In the genomic region with DNA sequence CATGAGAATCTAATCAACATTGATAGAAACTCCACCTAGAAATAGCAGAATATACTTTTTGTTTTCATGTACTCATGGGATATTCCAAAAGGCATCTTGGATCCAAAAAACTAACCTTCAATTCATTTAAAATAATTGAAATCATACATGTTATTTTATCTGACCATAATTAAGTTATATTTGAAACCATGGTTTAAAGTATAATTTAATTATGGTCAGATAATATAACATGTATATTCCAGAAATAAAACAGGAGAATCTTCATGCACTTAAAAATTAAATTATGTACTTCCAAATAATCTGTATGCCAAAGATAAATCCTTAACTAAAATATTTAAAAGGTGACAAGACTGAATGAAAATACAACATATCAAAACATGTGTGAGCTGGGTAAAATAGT, we compare ENCODE assay signal across 2 cellular contexts.
TF ChIP-seq lines count a peak whose summit lies in the region.

No MANE protein-coding gene starts in this region.

TF ChIP-seq in SK-N-SH treated with all-trans-retinoic acid at 6 μM for 48 hours, 23 proteins besides CTCF, POLR2A, EP300 and RAD21 (continued from another document):
- TF ChIP-seq, protein P1, sequence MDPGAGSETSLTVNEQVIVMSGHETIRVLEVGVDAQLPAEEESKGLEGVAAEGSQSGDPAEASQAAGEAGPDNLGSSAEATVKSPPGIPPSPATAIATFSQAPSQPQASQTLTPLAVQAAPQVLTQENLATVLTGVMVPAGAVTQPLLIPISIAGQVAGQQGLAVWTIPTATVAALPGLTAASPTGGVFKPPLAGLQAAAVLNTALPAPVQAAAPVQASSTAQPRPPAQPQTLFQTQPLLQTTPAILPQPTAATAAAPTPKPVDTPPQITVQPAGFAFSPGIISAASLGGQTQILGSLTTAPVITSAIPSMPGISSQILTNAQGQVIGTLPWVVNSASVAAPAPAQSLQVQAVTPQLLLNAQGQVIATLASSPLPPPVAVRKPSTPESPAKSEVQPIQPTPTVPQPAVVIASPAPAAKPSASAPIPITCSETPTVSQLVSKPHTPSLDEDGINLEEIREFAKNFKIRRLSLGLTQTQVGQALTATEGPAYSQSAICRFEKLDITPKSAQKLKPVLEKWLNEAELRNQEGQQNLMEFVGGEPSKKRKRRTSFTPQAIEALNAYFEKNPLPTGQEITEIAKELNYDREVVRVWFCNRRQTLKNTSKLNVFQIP (CRISPR knock-in tag; IDR thresholded peaks at IDR 0.05; ENCODE audit: borderline replicate concordance, low read depth), result no peak
- TF ChIP-seq BACH2 (CRISPR knock-in tag; IDR thresholded peaks at IDR 0.05; ENCODE audit: borderline replicate concordance) (no peak), ZNF70 (CRISPR knock-in tag; IDR thresholded peaks at IDR 0.05) (no peak)

TF ChIP-seq in SK-N-SH, 30 proteins besides CTCF, POLR2A, EP300 and RAD21 (continued from another document):
- TF ChIP-seq, protein P2, sequence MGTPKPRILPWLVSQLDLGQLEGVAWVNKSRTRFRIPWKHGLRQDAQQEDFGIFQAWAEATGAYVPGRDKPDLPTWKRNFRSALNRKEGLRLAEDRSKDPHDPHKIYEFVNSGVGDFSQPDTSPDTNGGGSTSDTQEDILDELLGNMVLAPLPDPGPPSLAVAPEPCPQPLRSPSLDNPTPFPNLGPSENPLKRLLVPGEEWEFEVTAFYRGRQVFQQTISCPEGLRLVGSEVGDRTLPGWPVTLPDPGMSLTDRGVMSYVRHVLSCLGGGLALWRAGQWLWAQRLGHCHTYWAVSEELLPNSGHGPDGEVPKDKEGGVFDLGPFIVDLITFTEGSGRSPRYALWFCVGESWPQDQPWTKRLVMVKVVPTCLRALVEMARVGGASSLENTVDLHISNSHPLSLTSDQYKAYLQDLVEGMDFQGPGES (IDR thresholded peaks at IDR 0.05; ENCODE audit: low read depth, low read length), result no peak
- TF ChIP-seq SIN3A (IDR thresholded peaks at IDR 0.05; ENCODE audit: borderline replicate concordance, low read depth, low read length), result no peak
- TF ChIP-seq, protein P3, sequence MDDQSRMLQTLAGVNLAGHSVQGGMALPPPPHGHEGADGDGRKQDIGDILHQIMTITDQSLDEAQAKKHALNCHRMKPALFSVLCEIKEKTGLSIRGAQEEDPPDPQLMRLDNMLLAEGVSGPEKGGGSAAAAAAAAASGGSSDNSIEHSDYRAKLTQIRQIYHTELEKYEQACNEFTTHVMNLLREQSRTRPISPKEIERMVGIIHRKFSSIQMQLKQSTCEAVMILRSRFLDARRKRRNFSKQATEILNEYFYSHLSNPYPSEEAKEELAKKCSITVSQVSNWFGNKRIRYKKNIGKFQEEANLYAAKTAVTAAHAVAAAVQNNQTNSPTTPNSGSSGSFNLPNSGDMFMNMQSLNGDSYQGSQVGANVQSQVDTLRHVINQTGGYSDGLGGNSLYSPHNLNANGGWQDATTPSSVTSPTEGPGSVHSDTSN (IDR thresholded peaks at IDR 0.05), result no peak
- no peak for TF ChIP-seq MEF2A (IDR thresholded peaks at IDR 0.05; ENCODE audit: borderline replicate concordance, low read depth)
- TF ChIP-seq, protein P4, sequence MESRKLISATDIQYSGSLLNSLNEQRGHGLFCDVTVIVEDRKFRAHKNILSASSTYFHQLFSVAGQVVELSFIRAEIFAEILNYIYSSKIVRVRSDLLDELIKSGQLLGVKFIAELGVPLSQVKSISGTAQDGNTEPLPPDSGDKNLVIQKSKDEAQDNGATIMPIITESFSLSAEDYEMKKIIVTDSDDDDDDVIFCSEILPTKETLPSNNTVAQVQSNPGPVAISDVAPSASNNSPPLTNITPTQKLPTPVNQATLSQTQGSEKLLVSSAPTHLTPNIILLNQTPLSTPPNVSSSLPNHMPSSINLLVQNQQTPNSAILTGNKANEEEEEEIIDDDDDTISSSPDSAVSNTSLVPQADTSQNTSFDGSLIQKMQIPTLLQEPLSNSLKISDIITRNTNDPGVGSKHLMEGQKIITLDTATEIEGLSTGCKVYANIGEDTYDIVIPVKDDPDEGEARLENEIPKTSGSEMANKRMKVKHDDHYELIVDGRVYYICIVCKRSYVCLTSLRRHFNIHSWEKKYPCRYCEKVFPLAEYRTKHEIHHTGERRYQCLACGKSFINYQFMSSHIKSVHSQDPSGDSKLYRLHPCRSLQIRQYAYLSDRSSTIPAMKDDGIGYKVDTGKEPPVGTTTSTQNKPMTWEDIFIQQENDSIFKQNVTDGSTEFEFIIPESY (IDR thresholded peaks at IDR 0.05; ENCODE audit: borderline replicate concordance, low read depth), result no peak
